8 cellular contexts compared by ENCODE assay signal in the genomic region with DNA sequence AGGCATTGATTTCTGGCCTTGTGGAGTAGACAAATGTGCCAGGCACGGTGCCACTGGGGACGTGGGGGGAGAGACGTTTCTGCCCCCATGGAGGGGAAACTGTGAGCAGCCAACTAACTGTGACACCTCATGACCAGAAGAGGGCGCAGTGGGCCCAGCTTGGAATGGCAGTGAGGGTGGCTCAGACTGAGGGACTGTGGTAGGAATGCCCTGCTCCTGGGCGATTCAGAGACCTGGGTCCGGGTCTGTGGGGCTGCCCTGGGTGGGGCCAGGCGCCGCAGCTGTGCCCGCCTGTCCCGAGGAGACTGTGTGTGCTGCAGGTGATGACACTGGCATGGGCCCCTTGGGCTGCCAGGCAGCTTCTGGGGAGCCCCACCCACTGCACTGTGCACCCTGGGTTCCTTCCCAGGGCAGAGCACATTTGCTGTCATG. TPM values are rescaled to one million over a fixed set of nuclear protein-coding genes. Genes with fewer than 3 reads are reported as not detected.
A peak's percentile ranks its signal among the peaks of the same experiment; 100 is the strongest.
DNase-seq lines count a peak whose midpoint lies in the region; ATAC-seq and TF ChIP-seq lines count a peak whose summit lies in the region.

No MANE protein-coding gene starts in this region.

- DNase-seq in CD14-positive monocyte (ENCODE audit: low spot score) = peak; percentile 77
- DNase-seq in MV-4-11 (lab: John Stamatoyannopoulos, UW) = peak; percentile 52
- DNase-seq in T-helper 2 cell treated with Interferon-gamma antibody and Interleukin-4, amounts not matched to agents 5 μg/mL and 100 μg/mL, for 36 hours (ENCODE audit: low spot score) = peak; percentile 57
- DNase-seq in astrocyte of the spinal cord (ENCODE audit: low read depth, low spot score) = no peak
- peak; percentile 82 for DNase-seq in iPS-NIHi7 (ENCODE audit: extremely low spot score)
- peak; percentile 72 for DNase-seq in stimulated activated CD4-positive, alpha-beta T cell treated with anti-CD3 and anti-CD28 coated beads, Interleukin-15, amount 100 ng/mL, for 24 hours

- H3K4me3 Mint-ChIP-seq in CD14-positive monocyte = no peak overlapping the region
- H3K4me3 Mint-ChIP-seq in T-helper 2 cell treated with Interferon-gamma antibody and Interleukin-4, amounts not matched to agents 5 μg/mL and 100 μg/mL, for 36 hours = no peak overlapping the region

- H3K9me3 Mint-ChIP-seq in CD14-positive monocyte = no peaks in the 10 kb centered on the region
- no peaks in the 10 kb centered on the region for H3K9me3 Mint-ChIP-seq in T-helper 2 cell treated with Interferon-gamma antibody and Interleukin-4, amounts not matched to agents 5 μg/mL and 100 μg/mL, for 36 hours

- H3K27ac Mint-ChIP-seq in CD14-positive monocyte = peak overlapping the region in 2 of 7 donors; percentile 12 to 79
- peak overlapping the region; percentile 31 for H3K27ac Mint-ChIP-seq in T-helper 2 cell treated with Interferon-gamma antibody and Interleukin-4, amounts not matched to agents 5 μg/mL and 100 μg/mL, for 36 hours

- peaks cover 10% of the 10 kb centered on the region for H3K4me1 Mint-ChIP-seq in CD14-positive monocyte
- H3K4me1 Mint-ChIP-seq in T-helper 2 cell treated with Interferon-gamma antibody and Interleukin-4, amounts not matched to agents 5 μg/mL and 100 μg/mL, for 36 hours (ENCODE audit: low read depth) = peaks cover 16% of the 10 kb centered on the region

- no peak overlapping the region for H3K4me3 ChIP-seq in astrocyte of the spinal cord (ENCODE audit: low read depth, low read length)

- H3K36me3 Mint-ChIP-seq in CD14-positive monocyte = peaks cover 22 to 37% of the 10 kb centered on the region in 2 donors
- no peaks in the 10 kb centered on the region for H3K36me3 Mint-ChIP-seq in T-helper 2 cell treated with Interferon-gamma antibody and Interleukin-4, amounts not matched to agents 5 μg/mL and 100 μg/mL, for 36 hours (ENCODE audit: low read depth)

- TF ChIP-seq CTCF in CD14-positive monocyte (IDR thresholded peaks at IDR 0.05) = peak; percentile 94
- TF ChIP-seq CTCF in astrocyte of the spinal cord (IDR thresholded peaks at IDR 0.05; ENCODE audit: low read depth, low read length) = peak; percentile 87

- H3K27me3 Mint-ChIP-seq in CD14-positive monocyte (ENCODE audit: low read depth in 3 of 3) = no peaks in the 10 kb centered on the region
- no peaks in the 10 kb centered on the region for H3K27me3 Mint-ChIP-seq in T-helper 2 cell treated with Interferon-gamma antibody and Interleukin-4, amounts not matched to agents 5 μg/mL and 100 μg/mL, for 36 hours (ENCODE audit: low read depth)

- in situ Hi-C loops in astrocyte of the spinal cord (cut with HindIII; ENCODE audit: low sequenced_read_pairs) = no loop called here

- intact Hi-C loops in CD14-positive monocyte (cut with micrococcal nuclease) = loop anchor here (1.0 to 10.0 kb wide), 4 partner anchors 161 to 271 kb away; no protein-coding TSS in a partner anchor

- ATAC-seq in GM19452 (IDR thresholded peaks at IDR 0.05; ENCODE audit: unreplicated experiment) = peak; percentile 73
- no peak for ATAC-seq in GM21619 (IDR thresholded peaks at IDR 0.05; ENCODE audit: unreplicated experiment)

RNA-seq across cellular contexts. Expression of a gene that starts 7.5 kb away (rescaled TPM):
- 10 to 100 TPM; 10.2 to 12.8 TPM for polyA plus RNA-seq in CD14-positive monocyte
